Comparison of ENCODE assay signal across 15 cellular contexts in genomic region chr16:74499114-74499513, GRCh38.
A peak's percentile ranks its signal among the peaks of the same experiment; 100 is the strongest.
DNase-seq lines count a peak whose midpoint lies in the region; ATAC-seq and TF ChIP-seq lines count a peak whose summit lies in the region.
"Had no signal": no experiment of that assay in that cellular context is flagged by ENCODE, and none has a peak within 500 bp of the region (broad histone marks: within the 10 kb centered on the region; RNA-seq: fewer than 3 reads in every experiment).

No MANE protein-coding gene starts in this region.

- CTCF ChIA-PET in HEK293 (lab: Yijun Ruan, JAX) = no interaction called here

- H3K27ac ChIP-seq in CD4-positive, CD25-positive, alpha-beta regulatory T cell (ENCODE audit: insufficient read depth, low read length, poor library complexity, severe bottlenecking) = no peak overlapping the region
- H3K27ac ChIP-seq in HEK293 (ENCODE audit: extremely low read depth, low read depth, low read length) (no peak overlapping the region), cingulate gyrus (ENCODE audit: low read depth, low read length) (peak overlapping the region; percentile 12)
- H3K27ac ChIP-seq: C4-2B had no signal

- no peak for ATAC-seq in CD4-positive, CD25-positive, alpha-beta regulatory T cell (ENCODE audit: low read depth in 2 of 2)
- ATAC-seq: CD8-positive, alpha-beta T cell; HCT116 had no signal

- no peak overlapping the region for H3K4me3 ChIP-seq in CD4-positive, CD25-positive, alpha-beta regulatory T cell (ENCODE audit: low read depth, low read length)
- H3K4me3 ChIP-seq in HEK293 (ENCODE audit: low read depth, low read length) = no peak overlapping the region

- H3K36me3 ChIP-seq in CD4-positive, CD25-positive, alpha-beta regulatory T cell (ENCODE audit: control insufficient read depth, insufficient read depth, low read length) = peaks cover 62% of the 10 kb centered on the region
- H3K36me3 ChIP-seq in HEK293 (ENCODE audit: control insufficient read depth in 2 of 2, insufficient read depth in 1 of 2, low read length in 2 of 2) = peaks cover 5 to 12% of the 10 kb centered on the region in 2 experiments; a peak in 2 of 3 replicates

- TF ChIP-seq CTCF in HEK293 (tag by site-specific recombination; IDR thresholded peaks at IDR 0.05) (no peak), chondrocyte (IDR thresholded peaks at IDR 0.05) (no peak)

- peaks cover 23% of the 10 kb centered on the region for H3K36me3 Mint-ChIP-seq in CD4-positive, CD25-positive, alpha-beta regulatory T cell
- H3K36me3 Mint-ChIP-seq in chondrocyte (ENCODE audit: low read depth) = peaks cover 7% of the 10 kb centered on the region

- peaks cover 4% of the 10 kb centered on the region for H3K27me3 Mint-ChIP-seq in CD4-positive, CD25-positive, alpha-beta regulatory T cell
- no peaks in the 10 kb centered on the region for H3K27me3 Mint-ChIP-seq in chondrocyte (ENCODE audit: low read depth)

- peak overlapping the region in 2 of 3 donors; percentile 20 to 44 for H3K27ac Mint-ChIP-seq in CD4-positive, CD25-positive, alpha-beta regulatory T cell
- no peak overlapping the region for H3K27ac Mint-ChIP-seq in chondrocyte (ENCODE audit: unreplicated experiment)

- H3K9me3 ChIP-seq in CD4-positive, CD25-positive, alpha-beta regulatory T cell (ENCODE audit: control insufficient read depth in 2 of 2, low read length in 2 of 2) = no peaks in the 10 kb centered on the region
- no peaks in the 10 kb centered on the region for H3K9me3 ChIP-seq in HEK293 (ENCODE audit: control insufficient read depth, insufficient read depth, low read depth, low read length)

- POLR2A ChIA-PET in HEK293 (lab: Yijun Ruan, JAX) = no interaction called here

- H3K9me3 Mint-ChIP-seq in CD4-positive, CD25-positive, alpha-beta regulatory T cell = no peaks in the 10 kb centered on the region
- H3K9me3 Mint-ChIP-seq in chondrocyte (ENCODE audit: low read depth) = no peaks in the 10 kb centered on the region
- H3K9me3 Mint-ChIP-seq: CD8-positive, alpha-beta T cell had no signal

- H3K4me1 Mint-ChIP-seq in CD4-positive, CD25-positive, alpha-beta regulatory T cell = peaks cover under 1 to 15% (median 8%) of the 10 kb centered on the region in 4 donors
- peaks cover 27% of the 10 kb centered on the region for H3K4me1 Mint-ChIP-seq in chondrocyte (ENCODE audit: low read depth)

- no peaks in the 10 kb centered on the region for H3K4me1 ChIP-seq in CD4-positive, CD25-positive, alpha-beta regulatory T cell (ENCODE audit: control insufficient read depth, insufficient read depth, low read length, poor library complexity, severe bottlenecking)
- peaks cover 22% of the 10 kb centered on the region for H3K4me1 ChIP-seq in HEK293 (ENCODE audit: control insufficient read depth, insufficient read depth, low read length)

- DNase-seq in CD4-positive, CD25-positive, alpha-beta regulatory T cell = no peak
- no peak for DNase-seq in NCI-H345 treated with DMSO at 0.1 percent for 48 hours (lab: John Stamatoyannopoulos, UW; ENCODE audit: unreplicated experiment)
- DNase-seq in NCI-H1417 treated with DMSO at 0.1 percent for 48 hours (lab: John Stamatoyannopoulos, UW) = no peak
- DNase-seq in chondrocyte (ENCODE audit: low spot score) = no peak
- DNase-seq: AML-193; Calu3; CD8-positive, alpha-beta T cell; DMS79 treated with DMSO at 0.1 percent for 48 hours; GF-D8; GOT3; H7 had no signal

- no peak overlapping the region for H3K4me3 Mint-ChIP-seq in CD4-positive, CD25-positive, alpha-beta regulatory T cell
- H3K4me3 Mint-ChIP-seq in chondrocyte (ENCODE audit: unreplicated experiment) = no peak overlapping the region
- H3K4me3 Mint-ChIP-seq: CD8-positive, alpha-beta T cell had no signal

- H3K27me3 ChIP-seq in CD4-positive, CD25-positive, alpha-beta regulatory T cell (ENCODE audit: control insufficient read depth, insufficient read depth, low read length) = no peaks in the 10 kb centered on the region

TF ChIP-seq in HEK293, 187 proteins besides CTCF, POLR2A, EP300 and RAD21:
- no peak for TF ChIP-seq REPIN1 (tag by site-specific recombination; IDR thresholded peaks at IDR 0.05; ENCODE audit: low read depth)
- TF ChIP-seq ZNF121 (tag by site-specific recombination; IDR thresholded peaks at IDR 0.05) = peak; percentile 44; the same call in 1 of the 2 replicates
TF ChIP-seq in HEK293: peak in this region for 1.
